ENCODE assay signal across 1 cellular context in the genomic region with DNA sequence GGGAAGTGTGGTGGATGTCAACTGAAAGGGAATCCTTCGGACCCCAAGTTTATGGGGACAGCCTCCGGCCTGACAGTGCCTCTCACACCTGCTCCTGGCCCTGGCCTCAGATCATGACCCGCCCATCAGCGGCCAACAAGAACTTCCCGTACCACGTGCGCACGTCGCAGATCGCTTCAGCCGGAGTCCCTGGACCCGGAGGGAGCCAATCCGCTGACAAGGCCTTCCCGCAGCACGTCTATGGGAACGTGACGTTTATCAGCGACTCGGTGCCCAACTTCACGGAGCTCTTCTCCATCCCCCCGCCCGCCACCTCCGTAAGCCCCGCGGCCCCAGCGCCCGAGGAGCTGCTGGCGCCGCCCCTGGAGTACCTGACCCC.
TF ChIP-seq lines count a peak whose summit lies in the region.

No MANE protein-coding gene starts in this region.

TF ChIP-seq in IMR-90, 13 proteins besides CTCF, POLR2A, EP300 and RAD21:
- TF ChIP-seq RFX5 (IDR thresholded peaks at IDR 0.05; ENCODE audit: low read depth, low read length) (no peak), RCOR1 (IDR thresholded peaks at IDR 0.05; ENCODE audit: insufficient replicate concordance, low read length) (no peak), CEBPB (IDR thresholded peaks at IDR 0.05; ENCODE audit: low read depth, low read length) (no peak), MXI1 (IDR thresholded peaks at IDR 0.05; ENCODE audit: borderline replicate concordance, low read depth, low read length) (no peak), FOS (IDR thresholded peaks at IDR 0.05; ENCODE audit: low read depth, low read length) (no peak), NFE2L2 (IDR thresholded peaks at IDR 0.05; ENCODE audit: low read depth, low read length) (no peak), MAFK (IDR thresholded peaks at IDR 0.05; ENCODE audit: low read depth, low read length) (no peak), CHD1 (IDR thresholded peaks at IDR 0.05; ENCODE audit: low read depth, low read length) (no peak)
- TF ChIP-seq, protein P1, sequence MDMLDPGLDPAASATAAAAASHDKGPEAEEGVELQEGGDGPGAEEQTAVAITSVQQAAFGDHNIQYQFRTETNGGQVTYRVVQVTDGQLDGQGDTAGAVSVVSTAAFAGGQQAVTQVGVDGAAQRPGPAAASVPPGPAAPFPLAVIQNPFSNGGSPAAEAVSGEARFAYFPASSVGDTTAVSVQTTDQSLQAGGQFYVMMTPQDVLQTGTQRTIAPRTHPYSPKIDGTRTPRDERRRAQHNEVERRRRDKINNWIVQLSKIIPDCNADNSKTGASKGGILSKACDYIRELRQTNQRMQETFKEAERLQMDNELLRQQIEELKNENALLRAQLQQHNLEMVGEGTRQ (IDR thresholded peaks at IDR 0.05; ENCODE audit: low read depth, low read length), result no peak
- TF ChIP-seq, protein P2, sequence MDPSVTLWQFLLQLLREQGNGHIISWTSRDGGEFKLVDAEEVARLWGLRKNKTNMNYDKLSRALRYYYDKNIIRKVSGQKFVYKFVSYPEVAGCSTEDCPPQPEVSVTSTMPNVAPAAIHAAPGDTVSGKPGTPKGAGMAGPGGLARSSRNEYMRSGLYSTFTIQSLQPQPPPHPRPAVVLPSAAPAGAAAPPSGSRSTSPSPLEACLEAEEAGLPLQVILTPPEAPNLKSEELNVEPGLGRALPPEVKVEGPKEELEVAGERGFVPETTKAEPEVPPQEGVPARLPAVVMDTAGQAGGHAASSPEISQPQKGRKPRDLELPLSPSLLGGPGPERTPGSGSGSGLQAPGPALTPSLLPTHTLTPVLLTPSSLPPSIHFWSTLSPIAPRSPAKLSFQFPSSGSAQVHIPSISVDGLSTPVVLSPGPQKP (IDR thresholded peaks at IDR 0.05; ENCODE audit: borderline replicate concordance, low read depth, low read length), result no peak
TF ChIP-seq in IMR-90: peak in this region for 0.
